In genomic region chr15:45347033-45347432, GRCh38 we compare ENCODE assay signal across 23 cellular contexts. TPM values are rescaled to one million over a fixed set of nuclear protein-coding genes. Genes with fewer than 3 reads are reported as not detected.
DNase-seq lines count a peak whose midpoint lies in the region; ATAC-seq and TF ChIP-seq lines count a peak whose summit lies in the region.
"Had no signal": no experiment of that assay in that cellular context is flagged by ENCODE, and none has a peak within 500 bp of the region (broad histone marks: within the 10 kb centered on the region; RNA-seq: fewer than 3 reads in every experiment).

No MANE protein-coding gene starts in this region.

- peak overlapping the region; percentile 66 for H2AFZ ChIP-seq in neuronal stem cell (ENCODE audit: low read length)

- H3K18ac ChIP-seq in neuronal stem cell (ENCODE audit: low read length): no peak overlapping the region

- H2BK120ac ChIP-seq in neuronal stem cell (ENCODE audit: low read depth, low read length): no peak overlapping the region

- DNase-seq in Calu3 (peak; percentile 12), LoVo (ENCODE audit: low spot score) (peak; percentile 19), foreskin keratinocyte (peak; percentile 14 to 19), neuronal stem cell (ENCODE audit: low spot score) (no peak), BE2C (no peak)
- DNase-seq: CD4-positive, alpha-beta T cell; EL; GF-D8; H9; MV-4-11; NCI-H1105 treated with DMSO at 0.1 percent for 48 hours; NCI-H2029 treated with DMSO at 0.1 percent for 48 hours; NCI-H2171 treated with DMSO at 0.1 percent for 48 hours; NCI-H526; OCI-M1; SHP77; SW 1271; T-helper 2 cell had no signal

- H3K27ac ChIP-seq in foreskin keratinocyte (no peak overlapping the region), neuronal stem cell (replicated peaks; ENCODE audit: low read length) (no peak overlapping the region)
- H3K27ac ChIP-seq: BLaER1, SK-N-MC had no signal

- H3K4me1 ChIP-seq in foreskin keratinocyte (no peaks in the 10 kb centered on the region), neuronal stem cell (ENCODE audit: control insufficient read depth in 2 of 2, insufficient read depth in 1 of 2, low read depth in 1 of 2, low read length in 2 of 2) (no peaks in the 10 kb centered on the region), BE2C (no peaks in the 10 kb centered on the region)

- H3K9ac ChIP-seq in neuronal stem cell (ENCODE audit: low read depth, low read length, poor library complexity): no peak overlapping the region
- H3K9ac ChIP-seq: BLaER1 had no signal

- H2BK5ac ChIP-seq in neuronal stem cell (ENCODE audit: low read length): no peak overlapping the region

- H3K9me3 ChIP-seq in neuronal stem cell (replicated peaks in 1 of 2; ENCODE audit: control insufficient read depth in 2 of 2, insufficient read depth in 1 of 2, low read depth in 1 of 2, low read length in 2 of 2): no peaks in the 10 kb centered on the region
- no peaks in the 10 kb centered on the region for H3K9me3 ChIP-seq in BE2C
- H3K9me3 ChIP-seq: BLaER1 had no signal

- H2BK12ac ChIP-seq in neuronal stem cell (ENCODE audit: low read length): no peak overlapping the region

- H3K27ac Mint-ChIP-seq in Calu3 (ENCODE audit: unreplicated experiment): peak overlapping the region; percentile 21
- H3K27ac Mint-ChIP-seq: CD4-positive, alpha-beta T cell; H9; IgD-negative memory B cell had no signal

- no peaks in the 10 kb centered on the region for H3K27me3 Mint-ChIP-seq in Calu3 (ENCODE audit: unreplicated experiment)

- peak; percentile 41 for ATAC-seq in foreskin keratinocyte
- no peak for ATAC-seq in HG03280 (IDR thresholded peaks at IDR 0.05; ENCODE audit: unreplicated experiment)
- ATAC-seq in GM21576 (IDR thresholded peaks at IDR 0.05; ENCODE audit: unreplicated experiment): no peak

- H4K91ac ChIP-seq in neuronal stem cell (ENCODE audit: low read depth, low read length, poor library complexity): no peak overlapping the region

- H2BK15ac ChIP-seq in neuronal stem cell (ENCODE audit: low read length): no peak overlapping the region

- H4K8ac ChIP-seq in neuronal stem cell (ENCODE audit: low read depth, low read length): no peak overlapping the region

- no peak overlapping the region for H3K4ac ChIP-seq in neuronal stem cell (ENCODE audit: low read length)

- H3K4me3 ChIP-seq in neuronal stem cell (ENCODE audit: low read length in 2 of 2) (no peak overlapping the region), BE2C (ENCODE audit: low read depth, low read length) (no peak overlapping the region)
- H3K4me3 ChIP-seq: BLaER1, SK-N-MC had no signal

- H3K36me3 ChIP-seq in neuronal stem cell (replicated peaks in 1 of 2; ENCODE audit: control insufficient read depth in 2 of 2, insufficient read depth in 2 of 2, low read length in 2 of 2): no peaks in the 10 kb centered on the region
- no peaks in the 10 kb centered on the region for H3K36me3 ChIP-seq in BE2C
- H3K36me3 ChIP-seq: BLaER1 had no signal

- peaks cover 42% of the 10 kb centered on the region for H3K4me1 Mint-ChIP-seq in Calu3 (ENCODE audit: low read depth, unreplicated experiment)
- H3K4me1 Mint-ChIP-seq: H9, IgD-negative memory B cell had no signal

- no CpG with 5 or more reads among the region's 4 CpGs for WGBS in neuronal stem cell (ENCODE audit: extremely low coverage in 2 of 2, insufficient read length in 2 of 2, insufficient replicate concordance in 1 of 2), 2 donors

- H3K36me3 Mint-ChIP-seq in Calu3 (ENCODE audit: insufficient read depth, unreplicated experiment): peaks cover 4% of the 10 kb centered on the region
- H3K36me3 Mint-ChIP-seq: IgD-negative memory B cell had no signal

- no TSS peak for BruUV-seq in Calu3 (replicated peaks; lab: Mats Ljungman, UMichigan)

- H3K23ac ChIP-seq in neuronal stem cell (ENCODE audit: low read depth, low read length, poor library complexity): no peak overlapping the region

- TF ChIP-seq CTCF in Calu3 (IDR thresholded peaks at IDR 0.05; ENCODE audit: unreplicated experiment): no peak
- no peak for TF ChIP-seq CTCF in foreskin keratinocyte (conservative IDR thresholded peaks at IDR 0.05)
- TF ChIP-seq CTCF in BE2C (IDR thresholded peaks at IDR 0.05; ENCODE audit: low read depth, low read length): no peak

- CTCF ChIA-PET in Calu3 (lab: Charles Lee): no interaction called here

- H3K27me3 ChIP-seq in foreskin keratinocyte (peaks cover 42% of the 10 kb centered on the region), neuronal stem cell (ENCODE audit: control insufficient read depth in 3 of 3, insufficient read depth in 3 of 3, low read depth in 1 of 3, low read length in 3 of 3) (no peaks in the 10 kb centered on the region), BE2C (peaks cover 33% of the 10 kb centered on the region)
- H3K27me3 ChIP-seq: BLaER1 had no signal

- H3K79me1 ChIP-seq in neuronal stem cell (ENCODE audit: low read depth, low read length): no peaks in the 10 kb centered on the region

- no peak overlapping the region for H2AK5ac ChIP-seq in neuronal stem cell (ENCODE audit: low read depth, low read length)

- H3K14ac ChIP-seq in neuronal stem cell (ENCODE audit: low read length): no peak overlapping the region

- no peaks in the 10 kb centered on the region for H3K9me3 Mint-ChIP-seq in Calu3 (ENCODE audit: low read depth, unreplicated experiment)
- H3K9me3 Mint-ChIP-seq: CD4-positive, alpha-beta T cell; H9; IgD-negative memory B cell had no signal

- intact Hi-C loops in Calu3 (cut with micrococcal nuclease; ENCODE audit: unreplicated experiment): loop anchor here (5.0 to 10.0 kb wide), 2 partner anchors 40 to 48 kb away; no protein-coding TSS in a partner anchor

- H3K4me2 ChIP-seq in neuronal stem cell (ENCODE audit: insufficient read depth, low read length, poor library complexity, severe bottlenecking): no peak overlapping the region
- H3K4me2 ChIP-seq: BLaER1 had no signal

- no peak overlapping the region for H3K4me3 Mint-ChIP-seq in Calu3 (ENCODE audit: low read depth, unreplicated experiment)
- H3K4me3 Mint-ChIP-seq: CD4-positive, alpha-beta T cell; H9; IgD-negative memory B cell had no signal

RNA-seq across cellular contexts. Expression of gene GATM, which starts 31.3 kb away (rescaled TPM):
- total RNA-seq in Calu3 (2022) (4.1 and 4.2 TPM in 2 replicates), foreskin keratinocyte (0.20 and 0.32 TPM in 2 replicates)
- 0.08 and 0.11 TPM in 2 replicates for polyA plus RNA-seq in foreskin keratinocyte
- 13.9 TPM for polyA plus RNA-seq in neuronal stem cell (2013, experiment 1 of 2)
- 15.2 TPM for polyA plus RNA-seq in neuronal stem cell (2013, experiment 2 of 2)
- polyA plus RNA-seq in BE2C (2012; ENCODE audit: insufficient read depth, insufficient read length, low read depth): not detected

Comparison
In these comparisons a context has a peak if more than half of its experiments do, and no peak if none do; other contexts are left out.
1. DNase-seq: peak in Calu3 (single experiment), LoVo (single experiment) and foreskin keratinocyte (2 of 2); none in neuronal stem cell (single experiment) and BE2C (single experiment).